In the genomic region with DNA sequence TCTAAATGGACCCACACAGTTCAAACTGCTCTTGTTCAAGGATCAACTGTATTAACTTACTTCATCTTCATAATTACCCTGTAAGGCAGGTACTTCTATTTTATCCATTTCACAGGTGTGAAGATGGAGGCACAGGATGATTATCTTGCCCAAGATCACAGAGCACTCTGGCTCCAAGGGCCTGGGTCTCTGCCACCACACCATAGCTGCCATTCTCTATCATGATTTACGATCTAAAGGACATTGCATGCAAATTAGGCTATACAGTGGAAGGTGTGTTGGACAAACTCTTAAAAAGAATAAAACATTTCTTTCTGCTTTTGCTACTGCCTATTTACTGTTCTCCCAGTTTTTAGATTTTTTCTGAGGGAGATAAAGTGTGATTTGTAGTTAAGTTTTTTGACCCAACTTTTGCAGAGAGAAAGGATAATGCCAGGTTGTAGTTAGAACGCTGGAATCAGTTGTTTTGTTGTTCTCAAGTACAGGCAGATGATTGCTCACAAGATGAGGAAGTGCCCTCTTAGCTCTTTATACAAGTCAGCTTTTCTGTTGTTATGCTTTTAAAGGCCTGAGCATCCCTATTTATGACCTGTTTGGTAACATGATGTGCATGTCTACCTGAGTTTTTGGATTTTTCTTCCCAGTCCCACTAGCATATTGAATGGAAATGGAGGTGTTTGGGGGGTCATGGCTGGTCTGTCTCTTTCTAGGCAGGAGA, we compare ENCODE assay signal across 1 cellular context.
TF ChIP-seq lines count a peak whose summit lies in the region.

No MANE protein-coding gene starts in this region.

TF ChIP-seq in K562, 482 proteins besides CTCF, POLR2A, EP300 and RAD21 (continued from another document):
- TF ChIP-seq, protein P1, sequence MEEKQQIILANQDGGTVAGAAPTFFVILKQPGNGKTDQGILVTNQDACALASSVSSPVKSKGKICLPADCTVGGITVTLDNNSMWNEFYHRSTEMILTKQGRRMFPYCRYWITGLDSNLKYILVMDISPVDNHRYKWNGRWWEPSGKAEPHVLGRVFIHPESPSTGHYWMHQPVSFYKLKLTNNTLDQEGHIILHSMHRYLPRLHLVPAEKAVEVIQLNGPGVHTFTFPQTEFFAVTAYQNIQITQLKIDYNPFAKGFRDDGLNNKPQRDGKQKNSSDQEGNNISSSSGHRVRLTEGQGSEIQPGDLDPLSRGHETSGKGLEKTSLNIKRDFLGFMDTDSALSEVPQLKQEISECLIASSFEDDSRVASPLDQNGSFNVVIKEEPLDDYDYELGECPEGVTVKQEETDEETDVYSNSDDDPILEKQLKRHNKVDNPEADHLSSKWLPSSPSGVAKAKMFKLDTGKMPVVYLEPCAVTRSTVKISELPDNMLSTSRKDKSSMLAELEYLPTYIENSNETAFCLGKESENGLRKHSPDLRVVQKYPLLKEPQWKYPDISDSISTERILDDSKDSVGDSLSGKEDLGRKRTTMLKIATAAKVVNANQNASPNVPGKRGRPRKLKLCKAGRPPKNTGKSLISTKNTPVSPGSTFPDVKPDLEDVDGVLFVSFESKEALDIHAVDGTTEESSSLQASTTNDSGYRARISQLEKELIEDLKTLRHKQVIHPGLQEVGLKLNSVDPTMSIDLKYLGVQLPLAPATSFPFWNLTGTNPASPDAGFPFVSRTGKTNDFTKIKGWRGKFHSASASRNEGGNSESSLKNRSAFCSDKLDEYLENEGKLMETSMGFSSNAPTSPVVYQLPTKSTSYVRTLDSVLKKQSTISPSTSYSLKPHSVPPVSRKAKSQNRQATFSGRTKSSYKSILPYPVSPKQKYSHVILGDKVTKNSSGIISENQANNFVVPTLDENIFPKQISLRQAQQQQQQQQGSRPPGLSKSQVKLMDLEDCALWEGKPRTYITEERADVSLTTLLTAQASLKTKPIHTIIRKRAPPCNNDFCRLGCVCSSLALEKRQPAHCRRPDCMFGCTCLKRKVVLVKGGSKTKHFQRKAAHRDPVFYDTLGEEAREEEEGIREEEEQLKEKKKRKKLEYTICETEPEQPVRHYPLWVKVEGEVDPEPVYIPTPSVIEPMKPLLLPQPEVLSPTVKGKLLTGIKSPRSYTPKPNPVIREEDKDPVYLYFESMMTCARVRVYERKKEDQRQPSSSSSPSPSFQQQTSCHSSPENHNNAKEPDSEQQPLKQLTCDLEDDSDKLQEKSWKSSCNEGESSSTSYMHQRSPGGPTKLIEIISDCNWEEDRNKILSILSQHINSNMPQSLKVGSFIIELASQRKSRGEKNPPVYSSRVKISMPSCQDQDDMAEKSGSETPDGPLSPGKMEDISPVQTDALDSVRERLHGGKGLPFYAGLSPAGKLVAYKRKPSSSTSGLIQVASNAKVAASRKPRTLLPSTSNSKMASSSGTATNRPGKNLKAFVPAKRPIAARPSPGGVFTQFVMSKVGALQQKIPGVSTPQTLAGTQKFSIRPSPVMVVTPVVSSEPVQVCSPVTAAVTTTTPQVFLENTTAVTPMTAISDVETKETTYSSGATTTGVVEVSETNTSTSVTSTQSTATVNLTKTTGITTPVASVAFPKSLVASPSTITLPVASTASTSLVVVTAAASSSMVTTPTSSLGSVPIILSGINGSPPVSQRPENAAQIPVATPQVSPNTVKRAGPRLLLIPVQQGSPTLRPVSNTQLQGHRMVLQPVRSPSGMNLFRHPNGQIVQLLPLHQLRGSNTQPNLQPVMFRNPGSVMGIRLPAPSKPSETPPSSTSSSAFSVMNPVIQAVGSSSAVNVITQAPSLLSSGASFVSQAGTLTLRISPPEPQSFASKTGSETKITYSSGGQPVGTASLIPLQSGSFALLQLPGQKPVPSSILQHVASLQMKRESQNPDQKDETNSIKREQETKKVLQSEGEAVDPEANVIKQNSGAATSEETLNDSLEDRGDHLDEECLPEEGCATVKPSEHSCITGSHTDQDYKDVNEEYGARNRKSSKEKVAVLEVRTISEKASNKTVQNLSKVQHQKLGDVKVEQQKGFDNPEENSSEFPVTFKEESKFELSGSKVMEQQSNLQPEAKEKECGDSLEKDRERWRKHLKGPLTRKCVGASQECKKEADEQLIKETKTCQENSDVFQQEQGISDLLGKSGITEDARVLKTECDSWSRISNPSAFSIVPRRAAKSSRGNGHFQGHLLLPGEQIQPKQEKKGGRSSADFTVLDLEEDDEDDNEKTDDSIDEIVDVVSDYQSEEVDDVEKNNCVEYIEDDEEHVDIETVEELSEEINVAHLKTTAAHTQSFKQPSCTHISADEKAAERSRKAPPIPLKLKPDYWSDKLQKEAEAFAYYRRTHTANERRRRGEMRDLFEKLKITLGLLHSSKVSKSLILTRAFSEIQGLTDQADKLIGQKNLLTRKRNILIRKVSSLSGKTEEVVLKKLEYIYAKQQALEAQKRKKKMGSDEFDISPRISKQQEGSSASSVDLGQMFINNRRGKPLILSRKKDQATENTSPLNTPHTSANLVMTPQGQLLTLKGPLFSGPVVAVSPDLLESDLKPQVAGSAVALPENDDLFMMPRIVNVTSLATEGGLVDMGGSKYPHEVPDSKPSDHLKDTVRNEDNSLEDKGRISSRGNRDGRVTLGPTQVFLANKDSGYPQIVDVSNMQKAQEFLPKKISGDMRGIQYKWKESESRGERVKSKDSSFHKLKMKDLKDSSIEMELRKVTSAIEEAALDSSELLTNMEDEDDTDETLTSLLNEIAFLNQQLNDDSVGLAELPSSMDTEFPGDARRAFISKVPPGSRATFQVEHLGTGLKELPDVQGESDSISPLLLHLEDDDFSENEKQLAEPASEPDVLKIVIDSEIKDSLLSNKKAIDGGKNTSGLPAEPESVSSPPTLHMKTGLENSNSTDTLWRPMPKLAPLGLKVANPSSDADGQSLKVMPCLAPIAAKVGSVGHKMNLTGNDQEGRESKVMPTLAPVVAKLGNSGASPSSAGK (IDR thresholded peaks at IDR 0.05), result no peak
- TF ChIP-seq RUNX1 (IDR thresholded peaks at IDR 0.05; ENCODE audit: low read depth) (no peak), MEIS2 (IDR thresholded peaks at IDR 0.05; ENCODE audit: partially characterized antibody) (peak; percentile 41), CC2D1A (IDR thresholded peaks at IDR 0.05) (no peak), ZNF696 (CRISPR knock-in tag; conservative IDR thresholded peaks at IDR 0.05) (no peak), XRCC5 (IDR thresholded peaks at IDR 0.05; ENCODE audit: low read depth, low read length) (no peak), ZNF785 (CRISPR knock-in tag; IDR thresholded peaks at IDR 0.05) (no peak), TCF7 (IDR thresholded peaks at IDR 0.05; ENCODE audit: borderline replicate concordance) (no peak)
- TF ChIP-seq, protein P2, sequence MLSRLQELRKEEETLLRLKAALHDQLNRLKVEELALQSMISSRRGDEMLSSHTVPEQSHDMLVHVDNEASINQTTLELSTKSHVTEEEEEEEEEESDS (CRISPR knock-in tag; IDR thresholded peaks at IDR 0.05), result no peak
- TF ChIP-seq, protein P3, sequence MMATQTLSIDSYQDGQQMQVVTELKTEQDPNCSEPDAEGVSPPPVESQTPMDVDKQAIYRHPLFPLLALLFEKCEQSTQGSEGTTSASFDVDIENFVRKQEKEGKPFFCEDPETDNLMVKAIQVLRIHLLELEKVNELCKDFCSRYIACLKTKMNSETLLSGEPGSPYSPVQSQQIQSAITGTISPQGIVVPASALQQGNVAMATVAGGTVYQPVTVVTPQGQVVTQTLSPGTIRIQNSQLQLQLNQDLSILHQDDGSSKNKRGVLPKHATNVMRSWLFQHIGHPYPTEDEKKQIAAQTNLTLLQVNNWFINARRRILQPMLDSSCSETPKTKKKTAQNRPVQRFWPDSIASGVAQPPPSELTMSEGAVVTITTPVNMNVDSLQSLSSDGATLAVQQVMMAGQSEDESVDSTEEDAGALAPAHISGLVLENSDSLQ (IDR thresholded peaks at IDR 0.05), result peak; percentile 47; the same call in 1 of the 2 replicates
- TF ChIP-seq, protein P4, sequence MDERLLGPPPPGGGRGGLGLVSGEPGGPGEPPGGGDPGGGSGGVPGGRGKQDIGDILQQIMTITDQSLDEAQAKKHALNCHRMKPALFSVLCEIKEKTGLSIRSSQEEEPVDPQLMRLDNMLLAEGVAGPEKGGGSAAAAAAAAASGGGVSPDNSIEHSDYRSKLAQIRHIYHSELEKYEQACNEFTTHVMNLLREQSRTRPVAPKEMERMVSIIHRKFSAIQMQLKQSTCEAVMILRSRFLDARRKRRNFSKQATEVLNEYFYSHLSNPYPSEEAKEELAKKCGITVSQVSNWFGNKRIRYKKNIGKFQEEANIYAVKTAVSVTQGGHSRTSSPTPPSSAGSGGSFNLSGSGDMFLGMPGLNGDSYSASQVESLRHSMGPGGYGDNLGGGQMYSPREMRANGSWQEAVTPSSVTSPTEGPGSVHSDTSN (CRISPR knock-in tag; IDR thresholded peaks at IDR 0.05; ENCODE audit: low read depth), result no peak
- TF ChIP-seq, protein P4 (tag; conservative IDR thresholded peaks at IDR 0.05; ENCODE audit: low read depth), result 0 out of 2 replicates have a peak, but pooled peaks have one; percentile 40
- TF ChIP-seq, protein P5, sequence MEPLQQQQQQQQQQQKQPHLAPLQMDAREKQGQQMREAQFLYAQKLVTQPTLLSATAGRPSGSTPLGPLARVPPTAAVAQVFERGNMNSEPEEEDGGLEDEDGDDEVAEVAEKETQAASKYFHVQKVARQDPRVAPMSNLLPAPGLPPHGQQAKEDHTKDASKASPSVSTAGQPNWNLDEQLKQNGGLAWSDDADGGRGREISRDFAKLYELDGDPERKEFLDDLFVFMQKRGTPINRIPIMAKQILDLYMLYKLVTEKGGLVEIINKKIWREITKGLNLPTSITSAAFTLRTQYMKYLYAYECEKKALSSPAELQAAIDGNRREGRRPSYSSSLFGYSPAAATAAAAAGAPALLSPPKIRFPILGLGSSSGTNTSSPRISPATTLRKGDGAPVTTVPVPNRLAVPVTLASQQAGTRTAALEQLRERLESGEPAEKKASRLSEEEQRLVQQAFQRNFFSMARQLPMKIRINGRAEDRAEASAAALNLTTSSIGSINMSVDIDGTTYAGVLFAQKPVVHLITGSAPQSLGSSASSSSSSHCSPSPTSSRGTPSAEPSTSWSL (CRISPR knock-in tag; IDR thresholded peaks at IDR 0.05; ENCODE audit: borderline replicate concordance), result no peak
